3 cellular contexts compared by ENCODE assay signal in the genomic region with DNA sequence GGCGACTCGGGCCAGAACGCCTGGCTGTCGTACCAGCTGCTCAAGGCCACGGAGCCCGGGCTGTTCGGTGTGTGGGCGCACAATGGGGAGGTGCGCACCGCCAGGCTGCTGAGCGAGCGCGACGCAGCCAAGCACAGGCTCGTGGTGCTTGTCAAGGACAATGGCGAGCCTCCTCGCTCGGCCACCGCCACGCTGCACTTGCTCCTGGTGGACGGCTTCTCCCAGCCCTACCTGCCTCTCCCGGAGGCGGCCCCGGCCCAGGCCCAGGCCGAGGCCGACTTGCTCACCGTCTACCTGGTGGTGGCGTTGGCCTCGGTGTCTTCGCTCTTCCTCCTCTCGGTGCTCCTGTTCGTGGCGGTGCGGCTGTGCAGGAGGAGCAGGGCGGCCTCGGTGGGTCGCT. TPM values are rescaled to one million over a fixed set of nuclear protein-coding genes. Genes with fewer than 3 reads are reported as not detected.
"Had no signal": no experiment of that assay in that cellular context is flagged by ENCODE, and none has a peak within 500 bp of the region (broad histone marks: within the 10 kb centered on the region; RNA-seq: fewer than 3 reads in every experiment).

No MANE protein-coding gene starts in this region.

RNA-seq across cellular contexts. Expression of a gene that starts 2.2 kb away (rescaled TPM):
- total RNA-seq: mononuclear cell had no signal
- polyA plus RNA-seq: immature natural killer cell had no signal

RNA-seq across cellular contexts. Expression of a gene that starts 5.1 kb away (rescaled TPM):
- total RNA-seq: mononuclear cell had no signal
- polyA plus RNA-seq: immature natural killer cell, keratinocyte had no signal

RNA-seq across cellular contexts. Expression of a gene that starts 7.4 kb away (rescaled TPM):
- polyA plus RNA-seq: immature natural killer cell, keratinocyte had no signal

RNA-seq across cellular contexts. Expression of a gene that starts 12.1 kb away (rescaled TPM):
- total RNA-seq: mononuclear cell had no signal
- polyA plus RNA-seq: immature natural killer cell had no signal

RNA-seq across cellular contexts. Expression of a gene that starts 14.2 kb away (rescaled TPM):
- total RNA-seq: mononuclear cell had no signal
- polyA plus RNA-seq: immature natural killer cell, keratinocyte had no signal
